2 cellular contexts compared by ENCODE assay signal in genomic region chr20:59709636-59710035, GRCh38.
TF ChIP-seq lines count a peak whose summit lies in the region.

No MANE protein-coding gene starts in this region.

TF ChIP-seq in HepG2, 621 proteins besides CTCF, POLR2A, EP300 and RAD21 (continued from another document):
- TF ChIP-seq HMGXB3 (CRISPR knock-in tag; IDR thresholded peaks at IDR 0.05; ENCODE audit: borderline replicate concordance) = no peak
- peak; percentile 92 for TF ChIP-seq MAFF (IDR thresholded peaks at IDR 0.05; ENCODE audit: low read depth, low read length)
- TF ChIP-seq SALL2 (CRISPR knock-in tag; IDR thresholded peaks at IDR 0.05) = no peak
- no peak for TF ChIP-seq PAF1 (CRISPR knock-in tag; IDR thresholded peaks at IDR 0.05)
- no peak for TF ChIP-seq ZBTB39 (CRISPR knock-in tag; IDR thresholded peaks at IDR 0.05)
- peak; percentile 48; the same call in 1 of the 2 replicates for TF ChIP-seq MAFG (CRISPR knock-in tag; IDR thresholded peaks at IDR 0.05)
- no peak for TF ChIP-seq TFDP2 (CRISPR knock-in tag; IDR thresholded peaks at IDR 0.05)

TF ChIP-seq in K562, 482 proteins besides CTCF, POLR2A, EP300 and RAD21 (continued from another document):
- TF ChIP-seq AFF1 (IDR thresholded peaks at IDR 0.05; ENCODE audit: low read depth in 1 of 2, partially characterized antibody in 2 of 2) = no peak
- TF ChIP-seq TCFL5 (CRISPR knock-in tag; conservative IDR thresholded peaks at IDR 0.05) = no peak
- no peak for TF ChIP-seq ZNF511 (CRISPR knock-in tag; IDR thresholded peaks at IDR 0.05)
- no peak for TF ChIP-seq ARID3A (IDR thresholded peaks at IDR 0.05; ENCODE audit: borderline replicate concordance, low read depth, low read length)
- TF ChIP-seq KDM2B (CRISPR knock-in tag; IDR thresholded peaks at IDR 0.05) = no peak
- TF ChIP-seq MAFK (IDR thresholded peaks at IDR 0.05; ENCODE audit: low read length) = peak; percentile 51; the same call in 1 of the 2 replicates
- no peak for TF ChIP-seq ZNF431 (CRISPR knock-in tag; IDR thresholded peaks at IDR 0.05)
- TF ChIP-seq ZNF316 (IDR thresholded peaks at IDR 0.05) = peak; percentile 89
- TF ChIP-seq U2AF2 (optimal IDR thresholded peaks at IDR 0.05; ENCODE audit: low read depth, low read length) = no peak
- TF ChIP-seq ELK1 (CRISPR knock-in tag; IDR thresholded peaks at IDR 0.05) = no peak
- TF ChIP-seq PTBP1 (IDR thresholded peaks at IDR 0.05; ENCODE audit: low read depth, low read length) = no peak
- no peak for TF ChIP-seq RBM25 (IDR thresholded peaks at IDR 0.05; ENCODE audit: low read depth, low read length, severe bottlenecking)
- TF ChIP-seq NFE2 (IDR thresholded peaks at IDR 0.05; ENCODE audit: low read depth) = peak; percentile 35; the same call in 1 of the 2 replicates
- TF ChIP-seq U2AF1 (optimal IDR thresholded peaks at IDR 0.05; ENCODE audit: low read depth, low read length) = no peak
- TF ChIP-seq PML (IDR thresholded peaks at IDR 0.05; ENCODE audit: low read length) = no peak
- no peak for TF ChIP-seq SAFB (IDR thresholded peaks at IDR 0.05; ENCODE audit: borderline replicate concordance, low read depth, low read length)
- TF ChIP-seq TARDBP (IDR thresholded peaks at IDR 0.05) = no peak
- TF ChIP-seq ZNF140 (CRISPR knock-in tag; IDR thresholded peaks at IDR 0.05) = no peak
